12 cellular contexts compared by ENCODE assay signal in genomic region chr2:127486247-127486912, GRCh38. TPM values are rescaled to one million over a fixed set of nuclear protein-coding genes. Genes with fewer than 3 reads are reported as not detected.
DNase-seq lines count a peak whose midpoint lies in the region; ATAC-seq and TF ChIP-seq lines count a peak whose summit lies in the region.
"Had no signal": no experiment of that assay in that cellular context is flagged by ENCODE, and none has a peak within 500 bp of the region (broad histone marks: within the 10 kb centered on the region; RNA-seq: fewer than 3 reads in every experiment).

No MANE protein-coding gene starts in this region.

- peak overlapping the region in 6 of 8 donors; percentile 0 to 55 (median 34) for H3K27ac ChIP-seq in spleen

- peak overlapping the region; percentile 62 for H3K27ac Mint-ChIP-seq in activated CD4-positive, alpha-beta T cell treated with anti-CD3 and anti-CD28 coated beads for 36 hours

- H3K4me3 Mint-ChIP-seq in activated CD4-positive, alpha-beta T cell treated with anti-CD3 and anti-CD28 coated beads for 36 hours: no peak overlapping the region

- no peak for DNase-seq in activated CD4-positive, alpha-beta T cell treated with anti-CD3 and anti-CD28 coated beads for 36 hours
- no peak for DNase-seq in activated CD4-positive, alpha-beta T cell treated with anti-CD3 and anti-CD28 coated beads, Interleukin-2, amount 50 U/mL, for 48 hours
- DNase-seq in SKM-1 (lab: John Stamatoyannopoulos, UW; ENCODE audit: unreplicated experiment) (peak; percentile 44), choroid plexus epithelial cell (ENCODE audit: low read depth) (peak; percentile 57), spleen (no peak), HK-2 (ENCODE audit: unreplicated experiment) (no peak), NCI-H446 (lab: John Stamatoyannopoulos, UW) (no peak), ureter (ENCODE audit: low spot score) (no peak)
- DNase-seq: activated effector memory CD4-positive, alpha-beta T cell treated with Interleukin-2 at 50 U/mL for 16 hours; NCI-H1694; NK-92 treated with Interleukin-12 subunit alpha and Interleukin-12 subunit beta, amount 100 ng/mL, for 24 hours; T1000 had no signal

- H3K4me1 Mint-ChIP-seq in activated CD4-positive, alpha-beta T cell treated with anti-CD3 and anti-CD28 coated beads for 36 hours: peaks cover 22% of the 10 kb centered on the region

- peaks cover 3 to 100% (median 85%) of the 10 kb centered on the region in 6 donors for H3K36me3 ChIP-seq in spleen

- ATAC-seq in activated CD4-positive, alpha-beta T cell treated with anti-CD3 and anti-CD28 coated beads for 36 hours: no peak

- H3K4me3 ChIP-seq in choroid plexus epithelial cell (ENCODE audit: low read depth, low read length) (no peak overlapping the region), spleen (no peak overlapping the region)

- H3K9me3 Mint-ChIP-seq in activated CD4-positive, alpha-beta T cell treated with anti-CD3 and anti-CD28 coated beads for 36 hours (ENCODE audit: low read depth): no peaks in the 10 kb centered on the region

- no peaks in the 10 kb centered on the region for H3K27me3 ChIP-seq in spleen (replicated peaks in 1 of 7)

- TF ChIP-seq CTCF in choroid plexus epithelial cell (conservative IDR thresholded peaks at IDR 0.05; ENCODE audit: low read depth, low read length) (no peak), spleen (IDR thresholded peaks at IDR 0.05 in 8 of 11, conservative IDR thresholded peaks at IDR 0.05 in 3 of 11) (no peak)

- no peaks in the 10 kb centered on the region for H3K27me3 Mint-ChIP-seq in activated CD4-positive, alpha-beta T cell treated with anti-CD3 and anti-CD28 coated beads for 36 hours

- H3K4me1 ChIP-seq in spleen: peaks cover 3 to 27% (median 9%) of the 10 kb centered on the region in 6 donors

- CTCF ChIA-PET in activated CD4-positive, alpha-beta T cell treated with anti-CD3 and anti-CD28 coated beads for 36 hours (lab: Charles Lee): interaction anchor here (0.7 to 1.0 kb wide), 2 partner anchors 62 to 107 kb away, joined by 3 read pairs; no protein-coding TSS in a partner anchor

- H3K36me3 Mint-ChIP-seq in activated CD4-positive, alpha-beta T cell treated with anti-CD3 and anti-CD28 coated beads for 36 hours (ENCODE audit: low read depth): peaks cover 62% of the 10 kb centered on the region

- intact Hi-C loops in activated CD4-positive, alpha-beta T cell treated with anti-CD3 and anti-CD28 coated beads for 36 hours (cut with DNase I, micrococcal nuclease): no loop called here
- intact Hi-C loops in spleen (cut with DNase I; ENCODE audit: low total_unique reads): no loop called here

- no peaks in the 10 kb centered on the region for H3K9me3 ChIP-seq in spleen

- TF ChIP-seq POLR2A in spleen (IDR thresholded peaks at IDR 0.05): no peak

- WGBS in spleen, 5 donors: 49 to 79% (median 71%) methylated on average over 6 of the region's 6 CpGs

- POLR2A ChIA-PET in activated CD4-positive, alpha-beta T cell treated with anti-CD3 and anti-CD28 coated beads for 36 hours (lab: Charles Lee): no interaction called here

RNA-seq across cellular contexts. Expression of gene IWS1, which starts 39.9 kb away (rescaled TPM):
- total RNA-seq in activated CD4-positive, alpha-beta T cell treated with anti-CD3 and anti-CD28 coated beads for 36 hours: 10 to 100 TPM; 49.5 to 55.0 TPM
- total RNA-seq in spleen: 10 to 100 TPM; 40.5 to 59.7 (median 44.3) TPM
- polyA plus RNA-seq in spleen: 10 to 100 TPM; 18.8 to 28.1 (median 22.0) TPM
- 43.5 TPM for total RNA-seq in ureter

RNA-seq across cellular contexts. Expression of gene MYO7B, which starts 49.1 kb away (rescaled TPM):
- 1 to 10 TPM in 1 of 2 experiments, under 1 TPM in 1; 0.75 to 1.5 TPM for total RNA-seq in activated CD4-positive, alpha-beta T cell treated with anti-CD3 and anti-CD28 coated beads for 36 hours
- total RNA-seq in spleen (10 to 100 TPM; 32.3 to 55.7 (median 50.1) TPM), ureter (0.78 TPM)
- polyA plus RNA-seq in spleen: 100 to 1,000 TPM in 2 of 3 donors, 10 to 100 TPM in 1; 76.9 to 165 (median 103) TPM

Comparison
In these comparisons a context has a peak if more than half of its experiments do, and no peak if none do; other contexts are left out.
1. DNase-seq: peak in SKM-1 (single experiment) and choroid plexus epithelial cell (single experiment); none in activated CD4-positive, alpha-beta T cell treated with anti-CD3 and anti-CD28 coated beads for 36 hours (single experiment), activated CD4-positive, alpha-beta T cell treated with anti-CD3 and anti-CD28 coated beads, Interleukin-2, amount 50 U/mL, for 48 hours (0 of 2), spleen (single experiment), HK-2 (single experiment), NCI-H446 (0 of 2) and ureter (single experiment).
2. RNA of gene MYO7B, which starts 49.1 kb away (total RNA-seq): 32.3 to 55.7 TPM in spleen; 0.75 to 1.5 TPM in activated CD4-positive, alpha-beta T cell treated with anti-CD3 and anti-CD28 coated beads for 36 hours and 0.78 TPM in ureter (single experiment); every median in the first group is over 10 times any median in the second.